In the genomic region with DNA sequence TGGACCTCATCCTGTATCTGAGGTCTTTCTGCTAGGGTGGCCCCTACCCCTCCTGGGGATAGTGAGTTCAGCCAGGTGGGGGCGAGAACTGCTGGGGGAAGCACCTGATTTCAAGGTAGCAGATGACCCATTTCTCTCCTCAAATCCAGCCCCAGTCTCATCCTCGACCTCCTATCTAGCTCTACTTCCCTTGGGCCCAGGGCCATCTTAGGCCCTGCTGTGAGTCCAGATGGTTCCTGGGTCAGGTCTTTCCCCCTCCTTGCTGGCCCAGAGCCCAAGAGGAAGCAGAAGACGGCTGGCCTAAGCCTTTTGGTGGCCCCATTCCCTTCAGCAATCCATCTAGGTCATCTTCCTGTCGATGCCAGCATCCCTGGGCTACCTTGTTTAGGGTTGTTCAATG, we compare ENCODE assay signal across 31 cellular contexts. TPM values are rescaled to one million over a fixed set of nuclear protein-coding genes. Genes with fewer than 3 reads are reported as not detected.
DNase-seq lines count a peak whose midpoint lies in the region; ATAC-seq and TF ChIP-seq lines count a peak whose summit lies in the region.
"Had no signal": no experiment of that assay in that cellular context is flagged by ENCODE, and none has a peak within 500 bp of the region (broad histone marks: within the 10 kb centered on the region; RNA-seq: fewer than 3 reads in every experiment).

No MANE protein-coding gene starts in this region.

- DNase-seq in activated naive CD4-positive, alpha-beta T cell treated with anti-CD3 and anti-CD28 coated beads, Interleukin-2, amount 50 U/mL, for 72 hours (ENCODE audit: low spot score in 2 of 2), result no peak
- no peak for DNase-seq in activated naive CD4-positive, alpha-beta T cell (lab: John Stamatoyannopoulos, UW)
- DNase-seq in RWPE1 (ENCODE audit: low spot score) (no peak), natural killer cell (no peak), SW480 (ENCODE audit: low spot score) (no peak), retina (no peak), tibial artery (no peak)
- DNase-seq: activated CD4-positive, alpha-beta T cell treated with anti-CD3 and anti-CD28 coated beads for 36 hours; activated gamma-delta T cell; DMS153; endodermal cell; foreskin melanocyte; GDM1; GM23248; MG63; NCI-H1417 treated with DMSO at 0.1 percent for 48 hours; NCI-H2107; NK-92 treated with Interleukin-12 subunit alpha and Interleukin-12 subunit beta, amount 100 ng/mL, for 24 hours; SIG-M5; sigmoid colon; stimulated activated CD4-positive, alpha-beta T cell treated with anti-CD3 and anti-CD28 coated beads, Interleukin-15, amount 100 ng/mL, for 24 hours; stimulated activated naive CD8-positive, alpha-beta T cell treated with anti-CD3 and anti-CD28 coated beads, Interleukin-15, amount 100 ng/mL, for 72 hours had no signal

- H3K4me3 Mint-ChIP-seq in natural killer cell, result peak overlapping the region; percentile 22
- H3K4me3 Mint-ChIP-seq: activated CD4-positive, alpha-beta T cell treated with anti-CD3 and anti-CD28 coated beads for 36 hours; endodermal cell; memory B cell; stimulated activated naive CD8-positive, alpha-beta T cell treated with anti-CD3 and anti-CD28 coated beads, Interleukin-15, amount 100 ng/mL, for 72 hours had no signal

- H3K9me3 ChIP-seq in thymus (ENCODE audit: control insufficient read depth) (no peaks in the 10 kb centered on the region), tibial artery (no peaks in the 10 kb centered on the region)
- H3K9me3 ChIP-seq: esophagus muscularis mucosa, MG63, sigmoid colon, tibial nerve had no signal

- intact Hi-C loops in natural killer cell (cut with micrococcal nuclease), result no loop called here
- intact Hi-C loops in tibial artery (cut with DNase I; ENCODE audit: low total_unique reads), result no loop called here

- H3K27ac ChIP-seq in RWPE1 (peak overlapping the region; percentile 18; the same call in 1 of the 2 replicates), thymus (ENCODE audit: low read depth) (peak overlapping the region; percentile 18), tibial artery (no peak overlapping the region)
- H3K27ac ChIP-seq: coronary artery, esophagus muscularis mucosa, GM23248, hepatocyte, parathyroid adenoma, sigmoid colon, tibial nerve had no signal

- H3K27me3 ChIP-seq in thymus (ENCODE audit: control insufficient read depth, insufficient read depth) (no peaks in the 10 kb centered on the region), tibial artery (no peaks in the 10 kb centered on the region)
- H3K27me3 ChIP-seq: esophagus muscularis mucosa, hepatocyte, MG63, sigmoid colon, tibial nerve had no signal

- POLR2A ChIA-PET in RWPE1 (lab: Yijun Ruan, JAX; ENCODE audit: low non-redundant PET), result no interaction called here

- 92% methylated on average over 4 of the region's 4 CpGs for WGBS in thymus

- peaks cover 29 to 46% of the 10 kb centered on the region in 2 donors for H3K4me1 Mint-ChIP-seq in natural killer cell

- TF ChIP-seq CTCF in RWPE1 (conservative IDR thresholded peaks at IDR 0.05; ENCODE audit: low read depth) (no peak), natural killer cell (IDR thresholded peaks at IDR 0.05) (no peak), tibial artery (IDR thresholded peaks at IDR 0.05) (no peak)

- H3K27me3 Mint-ChIP-seq in natural killer cell (ENCODE audit: low read depth in 2 of 2), result no peaks in the 10 kb centered on the region
- H3K27me3 Mint-ChIP-seq: activated CD4-positive, alpha-beta T cell treated with anti-CD3 and anti-CD28 coated beads for 36 hours; memory B cell; stimulated activated naive CD8-positive, alpha-beta T cell treated with anti-CD3 and anti-CD28 coated beads, Interleukin-15, amount 100 ng/mL, for 72 hours had no signal

- H3K36me3 ChIP-seq in thymus (ENCODE audit: control insufficient read depth, insufficient read depth), result peaks cover 43% of the 10 kb centered on the region
- H3K36me3 ChIP-seq in tibial artery, result peaks cover 14 to 40% (median 39%) of the 10 kb centered on the region in 3 donors
- H3K36me3 ChIP-seq: MG63 had no signal

- peaks cover 7% of the 10 kb centered on the region for H3K4me1 ChIP-seq in thymus (ENCODE audit: control insufficient read depth, insufficient read depth, low read length)
- H3K4me1 ChIP-seq in tibial artery, result peaks cover 0 to 24% (median 15%) of the 10 kb centered on the region in 4 donors

- no peaks in the 10 kb centered on the region for H3K9me3 Mint-ChIP-seq in activated naive CD4-positive, alpha-beta T cell treated with anti-CD3 and anti-CD28 coated beads, Interleukin-2, amount 50 U/mL, for 72 hours
- H3K9me3 Mint-ChIP-seq in natural killer cell, result no peaks in the 10 kb centered on the region
- H3K9me3 Mint-ChIP-seq: endodermal cell; memory B cell; stimulated activated naive CD8-positive, alpha-beta T cell treated with anti-CD3 and anti-CD28 coated beads, Interleukin-15, amount 100 ng/mL, for 72 hours had no signal

- CTCF ChIA-PET in RWPE1 (lab: Yijun Ruan, JAX), result no interaction called here

- H3K36me3 Mint-ChIP-seq in activated naive CD4-positive, alpha-beta T cell treated with anti-CD3 and anti-CD28 coated beads, Interleukin-2, amount 50 U/mL, for 72 hours, result peaks cover 15 to 18% of the 10 kb centered on the region in 2 donors
- no peaks in the 10 kb centered on the region for H3K36me3 Mint-ChIP-seq in natural killer cell

- no peak overlapping the region for H3K4me3 ChIP-seq in thymus (ENCODE audit: low read length)
- H3K4me3 ChIP-seq in tibial artery, result no peak overlapping the region
- H3K4me3 ChIP-seq: coronary artery, esophagus muscularis mucosa, GM23248, hepatocyte, K562, MG63, sigmoid colon, tibial nerve had no signal

- no peak for ATAC-seq in activated naive CD4-positive, alpha-beta T cell treated with anti-CD3 and anti-CD28 coated beads, Interleukin-2, amount 50 U/mL, for 72 hours
- ATAC-seq in natural killer cell, result no peak
- ATAC-seq: activated CD4-positive, alpha-beta T cell treated with anti-CD3 and anti-CD28 coated beads for 36 hours; K562; Panc1; stimulated activated naive CD8-positive, alpha-beta T cell treated with anti-CD3 and anti-CD28 coated beads, Interleukin-15, amount 100 ng/mL, for 72 hours had no signal

- peak overlapping the region; percentile 35 to 88 for H3K27ac Mint-ChIP-seq in activated naive CD4-positive, alpha-beta T cell treated with anti-CD3 and anti-CD28 coated beads, Interleukin-2, amount 50 U/mL, for 72 hours
- peak overlapping the region; percentile 8 to 48 for H3K27ac Mint-ChIP-seq in natural killer cell
- H3K27ac Mint-ChIP-seq: endodermal cell, memory B cell had no signal

RNA-seq across cellular contexts. Expression of a gene that starts 3.3 kb away (rescaled TPM):
- 10 to 100 TPM; 69.5 to 95.8 TPM for total RNA-seq in activated naive CD4-positive, alpha-beta T cell treated with anti-CD3 and anti-CD28 coated beads, Interleukin-2, amount 50 U/mL, for 72 hours
- total RNA-seq in natural killer cell, result 100 to 1,000 TPM; 112 to 140 (median 126) TPM
- polyA plus RNA-seq in thymus, result 41.9 TPM

RNA-seq across cellular contexts. Expression of a gene that starts 11.1 kb away (rescaled TPM):
- total RNA-seq in activated naive CD4-positive, alpha-beta T cell treated with anti-CD3 and anti-CD28 coated beads, Interleukin-2, amount 50 U/mL, for 72 hours, result 10 to 100 TPM; 14.5 to 22.2 TPM
- 100 to 1,000 TPM; 107 to 131 (median 108) TPM for total RNA-seq in natural killer cell
- 40.9 TPM for polyA plus RNA-seq in thymus

RNA-seq across cellular contexts. Expression of a gene that starts 28.1 kb away (rescaled TPM):
- 100 to 1,000 TPM; 236 to 259 TPM for total RNA-seq in activated naive CD4-positive, alpha-beta T cell treated with anti-CD3 and anti-CD28 coated beads, Interleukin-2, amount 50 U/mL, for 72 hours
- 100 to 1,000 TPM; 118 to 168 (median 120) TPM for total RNA-seq in natural killer cell
- polyA plus RNA-seq in thymus, result 80.4 TPM

Comparison
In these comparisons a context has a peak if more than half of its experiments do, and no peak if none do; other contexts are left out.
1. H3K27ac ChIP-seq: peak in RWPE1 (single experiment) and thymus (single experiment); none in tibial artery (0 of 2).
2. RNA of a gene that starts 11.1 kb away (total RNA-seq): 107 to 131 TPM in natural killer cell; 14.5 to 22.2 TPM in activated naive CD4-positive, alpha-beta T cell treated with anti-CD3 and anti-CD28 coated beads, Interleukin-2, amount 50 U/mL, for 72 hours; every median in the first group is over 4 times any median in the second.